In genomic region chr19:1082165-1082927, GRCh38 we compare ENCODE assay signal across 9 cellular contexts. TPM values are rescaled to one million over a fixed set of nuclear protein-coding genes. Genes with fewer than 3 reads are reported as not detected.
DNase-seq lines count a peak whose midpoint lies in the region; ATAC-seq and TF ChIP-seq lines count a peak whose summit lies in the region.
"Had no signal": no experiment of that assay in that cellular context is flagged by ENCODE, and none has a peak within 500 bp of the region (broad histone marks: within the 10 kb centered on the region; RNA-seq: fewer than 3 reads in every experiment).

No MANE protein-coding gene starts in this region.

- H3K27ac ChIP-seq in gastrocnemius medialis, result no peak overlapping the region
- H3K27ac ChIP-seq: BLaER1 had no signal

- H3K36me3 ChIP-seq in NT2/D1 (ENCODE audit: insufficient read depth, insufficient read length, low read length) (peaks cover 71% of the 10 kb centered on the region), gastrocnemius medialis (no peaks in the 10 kb centered on the region)

- ATAC-seq in gastrocnemius medialis (peak; percentile 31 to 43), GM19463 (IDR thresholded peaks at IDR 0.05; ENCODE audit: unreplicated experiment) (no peak), HG03175 (IDR thresholded peaks at IDR 0.05; ENCODE audit: unreplicated experiment) (no peak)

- H3K27me3 ChIP-seq in NT2/D1 (ENCODE audit: insufficient read depth, insufficient read length) (no peaks in the 10 kb centered on the region), gastrocnemius medialis (peaks cover 5 to 17% (median 10%) of the 10 kb centered on the region in 3 donors)
- H3K27me3 ChIP-seq: BLaER1 had no signal

- no peak for TF ChIP-seq CTCF in gastrocnemius medialis (IDR thresholded peaks at IDR 0.05 in 4 of 5, conservative IDR thresholded peaks at IDR 0.05 in 1 of 5)

- peaks cover 21% of the 10 kb centered on the region for H3K4me1 ChIP-seq in NT2/D1 (ENCODE audit: insufficient read depth, insufficient read length)
- H3K4me1 ChIP-seq in gastrocnemius medialis, result no peaks in the 10 kb centered on the region

- no peak overlapping the region for H3K9ac ChIP-seq in NT2/D1 (ENCODE audit: insufficient read length, low read depth)
- H3K9ac ChIP-seq: BLaER1 had no signal

- DNase-seq in activated gamma-delta T cell treated with Interleukin-2 at 50 U/mL for 16 hours, result peak; percentile 50
- no peak for DNase-seq in activated gamma-delta T cell (lab: John Stamatoyannopoulos, UW)
- DNase-seq in NT2/D1 (ENCODE audit: low read depth, low spot score), result peak; percentile 89
- peak; percentile 82 to 88 for DNase-seq in activated T-cell treated with anti-CD3 and anti-CD28 coated beads, Interleukin-2, amount 50 U/mL, for 48 hours
- peak; percentile 88 for DNase-seq in germinal center (ENCODE audit: low spot score)
- DNase-seq in gastrocnemius medialis, result peak in 1 of 2 donors; percentile 50

- intact Hi-C loops in gastrocnemius medialis (cut with DNase I; ENCODE audit: low total_unique reads), result no loop called here

- in situ Hi-C loops in gastrocnemius medialis (cut with MboI; ENCODE audit: low sequenced_read_pairs in 4 of 4), result no loop called here

- peak overlapping the region; percentile 18 for H3K4me3 ChIP-seq in NT2/D1 (ENCODE audit: insufficient read length, low read depth)
- peak overlapping the region in 2 of 4 donors; percentile 21 to 31 for H3K4me3 ChIP-seq in gastrocnemius medialis
- H3K4me3 ChIP-seq: BLaER1 had no signal

- H3K9me3 ChIP-seq in NT2/D1 (ENCODE audit: insufficient read depth, low read length), result no peaks in the 10 kb centered on the region
- H3K9me3 ChIP-seq in gastrocnemius medialis, result no peaks in the 10 kb centered on the region
- H3K9me3 ChIP-seq: BLaER1 had no signal

- no peak for TF ChIP-seq POLR2A in gastrocnemius medialis (IDR thresholded peaks at IDR 0.05)

RNA-seq across cellular contexts. Expression of gene POLR2E, which starts 12.8 kb away (rescaled TPM):
- total RNA-seq in gastrocnemius medialis, result 100 to 1,000 TPM; 118 to 263 (median 228) TPM

RNA-seq across cellular contexts. Expression of gene ARHGAP45, which starts 15.4 kb away (rescaled TPM):
- total RNA-seq in gastrocnemius medialis, result 1 to 10 TPM in 3 of 4 donors, under 1 TPM in 1; 0.83 to 7.6 (median 3.4) TPM

RNA-seq across cellular contexts. Expression of gene GPX4, which starts 21.4 kb away (rescaled TPM):
- 100 to 1,000 TPM; 616 to 907 (median 819) TPM for total RNA-seq in gastrocnemius medialis

RNA-seq across cellular contexts. Expression of gene ABCA7, which starts 42.4 kb away (rescaled TPM):
- 10 to 100 TPM in 3 of 4 donors, 1 to 10 TPM in 1; 6.0 to 20.0 (median 15.0) TPM for total RNA-seq in gastrocnemius medialis

RNA-seq across cellular contexts. Expression of gene CNN2, which starts 55.9 kb away (rescaled TPM):
- total RNA-seq in gastrocnemius medialis, result 10 to 100 TPM in 1 of 4 donors, 1 to 10 TPM in 3; 2.2 to 10.1 (median 4.1) TPM

Comparison
In these comparisons a context has a peak if more than half of its experiments do, and no peak if none do; other contexts are left out.
1. ATAC-seq: peak in gastrocnemius medialis (2 of 2); none in GM19463 (single experiment) and HG03175 (single experiment).